In the genomic region with DNA sequence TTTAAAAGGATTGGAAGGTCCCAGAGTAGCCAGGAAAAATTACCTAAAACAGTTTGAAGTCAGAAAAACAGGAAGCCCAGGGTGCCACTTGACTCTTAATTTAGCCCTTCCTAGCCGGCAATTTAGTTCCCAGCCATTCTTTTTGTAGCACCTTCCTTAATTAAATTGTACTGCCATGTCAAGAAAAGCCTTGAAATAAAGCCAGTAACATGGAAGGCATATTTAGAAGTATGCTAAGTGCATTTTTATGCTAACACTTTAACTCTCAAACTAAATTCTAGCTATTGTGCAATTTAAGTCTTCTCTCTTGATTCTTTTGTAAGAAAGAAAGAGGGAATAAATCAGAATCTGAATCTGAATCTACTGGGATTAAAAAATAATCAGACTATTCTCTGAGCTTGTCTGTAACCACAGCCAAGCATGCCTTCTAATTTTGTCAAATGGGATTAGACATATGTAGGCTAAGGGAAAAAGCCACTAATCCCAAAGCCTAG, we compare ENCODE assay signal across 18 cellular contexts.
"Had no signal": no experiment of that assay in that cellular context is flagged by ENCODE, and none has a peak within 500 bp of the region (broad histone marks: within the 10 kb centered on the region; RNA-seq: fewer than 3 reads in every experiment).

No MANE protein-coding gene starts in this region.

- H3K4me3 ChIP-seq: ascending aorta, esophagus squamous epithelium, left ventricle myocardium inferior, neural progenitor cell, thyroid gland had no signal

- H3K9me3 ChIP-seq: ascending aorta, esophagus squamous epithelium, left ventricle myocardium inferior, thyroid gland had no signal

- H2AFZ ChIP-seq: neural progenitor cell, parathyroid adenoma had no signal

- H3K27me3 ChIP-seq: ascending aorta, neural progenitor cell, thyroid gland had no signal

- DNase-seq: activated CD4-positive, alpha-beta memory T cell treated with anti-CD3 and anti-CD28 coated beads, Interleukin-2, amount 10 ng/mL, durations not matched to agents 7 days and 5 days; activated CD4-positive, alpha-beta T cell treated with anti-CD3 and anti-CD28 coated beads for 36 hours; activated gamma-delta T cell treated with Interleukin-2 at 50 U/mL for 16 hours; activated naive CD8-positive, alpha-beta T cell treated with anti-CD3 and anti-CD28 coated beads, Interleukin-2, amount 10 ng/mL, durations not matched to agents 7 days and 5 days; activated T-cell treated with anti-CD3 and anti-CD28 coated beads, Interleukin-2, amount 50 U/mL, for 48 hours; esophagus squamous epithelium; foreskin fibroblast; head of caudate nucleus; islet precursor cell; left ventricle myocardium inferior; retina; stimulated activated CD4-positive, alpha-beta T cell treated with anti-CD3 and anti-CD28 coated beads, Interleukin-4, amount 100 ng/mL, for 1 hour; stimulated activated CD8-positive, alpha-beta memory T cell treated with anti-CD3 and anti-CD28 coated beads, Interleukin-4, amount 100 ng/mL, for 48 hours; T-helper 9 cell; thyroid gland had no signal

- H3K4me1 ChIP-seq: ascending aorta, neural progenitor cell, thyroid gland had no signal

- ATAC-seq: activated CD4-positive, alpha-beta T cell treated with anti-CD3 and anti-CD28 coated beads for 36 hours had no signal

- H3K36me3 ChIP-seq: ascending aorta, esophagus squamous epithelium, left ventricle myocardium inferior, neural progenitor cell, thyroid gland had no signal

- H3K27ac ChIP-seq: ascending aorta, esophagus squamous epithelium, left ventricle myocardium inferior, neural progenitor cell, parathyroid adenoma, thyroid gland had no signal

- H3K4me2 ChIP-seq: neural progenitor cell had no signal

- H3K9ac ChIP-seq: neural progenitor cell, parathyroid adenoma had no signal
